ENCODE assay signal across 31 cellular contexts in genomic region chr14:80669416-80669815, GRCh38.
"Had no signal": no experiment of that assay in that cellular context is flagged by ENCODE, and none has a peak within 500 bp of the region (broad histone marks: within the 10 kb centered on the region; RNA-seq: fewer than 3 reads in every experiment).

No MANE protein-coding gene starts in this region.

- ATAC-seq: activated T-cell treated with anti-CD3 and anti-CD28 coated beads, Interleukin-2, amount 50 U/mL, for 72 hours; gastroesophageal sphincter; left colon; naive thymus-derived CD4-positive, alpha-beta T cell; pancreas; stimulated activated memory B cell treated with anti-CD40 and anti-IgM and Interleukin-4, amounts not matched to agents 10 μg/mL and 1 μg/mL and 100 μg/mL, for 72 hours; upper lobe of right lung had no signal

- H3K4me3 ChIP-seq: breast epithelium, esophagus muscularis mucosa, gastroesophageal sphincter, pancreas, prostate gland, sigmoid colon, smooth muscle cell, stomach, thyroid gland, upper lobe of right lung had no signal

- DNase-seq: activated CD4-positive, alpha-beta T cell treated with anti-CD3 and anti-CD28 coated beads for 4 hours; activated CD4-positive, alpha-beta T cell treated with anti-CD3 and anti-CD28 coated beads, Interleukin-2, amount 50 U/mL, for 4 hours; activated effector memory CD4-positive, alpha-beta T cell treated with Interleukin-2 at 50 U/mL for 16 hours; activated naive CD4-positive, alpha-beta T cell treated with Interleukin-2 at 50 U/mL for 16 hours; activated T-cell treated with anti-CD3 and anti-CD28 coated beads for 4 hours; activated T-cell treated with anti-CD3 and anti-CD28 coated beads, Interleukin-2, amount 50 U/mL, for 72 hours; aorta; dermis blood vessel endothelial cell; effector CD4-positive, alpha-beta T cell; hippocampal formation; kidney; left colon; mammary epithelial cell; naive thymus-derived CD4-positive, alpha-beta T cell; pancreas; sigmoid colon; stimulated activated CD4-positive, alpha-beta T cell treated with anti-CD3 and anti-CD28 coated beads, Interleukin-1b, Interleukin-23, amount 100 ng/mL, for 48 hours; stimulated activated CD4-positive, alpha-beta T cell treated with anti-CD3 and anti-CD28 coated beads, Interleukin-4, amount 100 ng/mL, for 4 hours; stimulated activated CD8-positive, alpha-beta memory T cell treated with anti-CD3 and anti-CD28 coated beads, Interleukin-4, amount 100 ng/mL, for 48 hours; stomach; T-helper 1 cell; thyroid gland; upper lobe of right lung had no signal

- H3K27me3 Mint-ChIP-seq: activated naive CD8-positive, alpha-beta T cell; central memory CD8-positive, alpha-beta T cell; naive thymus-derived CD4-positive, alpha-beta T cell; stimulated activated memory B cell treated with anti-CD40 and anti-IgM and Interleukin-4, amounts not matched to agents 10 μg/mL and 1 μg/mL and 100 μg/mL, for 72 hours had no signal

- H3K27ac Mint-ChIP-seq: activated naive CD8-positive, alpha-beta T cell; activated T-cell treated with anti-CD3 and anti-CD28 coated beads, Interleukin-2, amount 50 U/mL, for 72 hours; naive thymus-derived CD4-positive, alpha-beta T cell; stimulated activated memory B cell treated with anti-CD40 and anti-IgM and Interleukin-4, amounts not matched to agents 10 μg/mL and 1 μg/mL and 100 μg/mL, for 72 hours had no signal

- H3K4me1 Mint-ChIP-seq: naive thymus-derived CD4-positive, alpha-beta T cell; stimulated activated memory B cell treated with anti-CD40 and anti-IgM and Interleukin-4, amounts not matched to agents 10 μg/mL and 1 μg/mL and 100 μg/mL, for 72 hours had no signal

- H3K4me3 Mint-ChIP-seq: activated naive CD8-positive, alpha-beta T cell; activated T-cell treated with anti-CD3 and anti-CD28 coated beads, Interleukin-2, amount 50 U/mL, for 72 hours; central memory CD8-positive, alpha-beta T cell; naive thymus-derived CD4-positive, alpha-beta T cell; stimulated activated memory B cell treated with anti-CD40 and anti-IgM and Interleukin-4, amounts not matched to agents 10 μg/mL and 1 μg/mL and 100 μg/mL, for 72 hours had no signal
